ENCODE assay signal across 1 cellular context in genomic region chr19:40461669-40462221, GRCh38.
A peak's percentile ranks its signal among the peaks of the same experiment; 100 is the strongest.
TF ChIP-seq lines count a peak whose summit lies in the region.

No MANE protein-coding gene starts in this region.

TF ChIP-seq in HepG2, 621 proteins besides CTCF, POLR2A, EP300 and RAD21 (continued from another document and continues in another):
- TF ChIP-seq, protein P1, sequence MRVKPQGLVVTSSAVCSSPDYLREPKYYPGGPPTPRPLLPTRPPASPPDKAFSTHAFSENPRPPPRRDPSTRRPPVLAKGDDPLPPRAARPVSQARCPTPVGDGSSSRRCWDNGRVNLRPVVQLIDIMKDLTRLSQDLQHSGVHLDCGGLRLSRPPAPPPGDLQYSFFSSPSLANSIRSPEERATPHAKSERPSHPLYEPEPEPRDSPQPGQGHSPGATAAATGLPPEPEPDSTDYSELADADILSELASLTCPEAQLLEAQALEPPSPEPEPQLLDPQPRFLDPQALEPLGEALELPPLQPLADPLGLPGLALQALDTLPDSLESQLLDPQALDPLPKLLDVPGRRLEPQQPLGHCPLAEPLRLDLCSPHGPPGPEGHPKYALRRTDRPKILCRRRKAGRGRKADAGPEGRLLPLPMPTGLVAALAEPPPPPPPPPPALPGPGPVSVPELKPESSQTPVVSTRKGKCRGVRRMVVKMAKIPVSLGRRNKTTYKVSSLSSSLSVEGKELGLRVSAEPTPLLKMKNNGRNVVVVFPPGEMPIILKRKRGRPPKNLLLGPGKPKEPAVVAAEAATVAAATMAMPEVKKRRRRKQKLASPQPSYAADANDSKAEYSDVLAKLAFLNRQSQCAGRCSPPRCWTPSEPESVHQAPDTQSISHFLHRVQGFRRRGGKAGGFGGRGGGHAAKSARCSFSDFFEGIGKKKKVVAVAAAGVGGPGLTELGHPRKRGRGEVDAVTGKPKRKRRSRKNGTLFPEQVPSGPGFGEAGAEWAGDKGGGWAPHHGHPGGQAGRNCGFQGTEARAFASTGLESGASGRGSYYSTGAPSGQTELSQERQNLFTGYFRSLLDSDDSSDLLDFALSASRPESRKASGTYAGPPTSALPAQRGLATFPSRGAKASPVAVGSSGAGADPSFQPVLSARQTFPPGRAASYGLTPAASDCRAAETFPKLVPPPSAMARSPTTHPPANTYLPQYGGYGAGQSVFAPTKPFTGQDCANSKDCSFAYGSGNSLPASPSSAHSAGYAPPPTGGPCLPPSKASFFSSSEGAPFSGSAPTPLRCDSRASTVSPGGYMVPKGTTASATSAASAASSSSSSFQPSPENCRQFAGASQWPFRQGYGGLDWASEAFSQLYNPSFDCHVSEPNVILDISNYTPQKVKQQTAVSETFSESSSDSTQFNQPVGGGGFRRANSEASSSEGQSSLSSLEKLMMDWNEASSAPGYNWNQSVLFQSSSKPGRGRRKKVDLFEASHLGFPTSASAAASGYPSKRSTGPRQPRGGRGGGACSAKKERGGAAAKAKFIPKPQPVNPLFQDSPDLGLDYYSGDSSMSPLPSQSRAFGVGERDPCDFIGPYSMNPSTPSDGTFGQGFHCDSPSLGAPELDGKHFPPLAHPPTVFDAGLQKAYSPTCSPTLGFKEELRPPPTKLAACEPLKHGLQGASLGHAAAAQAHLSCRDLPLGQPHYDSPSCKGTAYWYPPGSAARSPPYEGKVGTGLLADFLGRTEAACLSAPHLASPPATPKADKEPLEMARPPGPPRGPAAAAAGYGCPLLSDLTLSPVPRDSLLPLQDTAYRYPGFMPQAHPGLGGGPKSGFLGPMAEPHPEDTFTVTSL (CRISPR knock-in tag; IDR thresholded peaks at IDR 0.05; ENCODE audit: borderline replicate concordance): no peak; the same call in 1 of the 2 replicates
- no peak for TF ChIP-seq ZNF607 (CRISPR knock-in tag; IDR thresholded peaks at IDR 0.05; ENCODE audit: borderline replicate concordance)
- TF ChIP-seq TBX2 (CRISPR knock-in tag; IDR thresholded peaks at IDR 0.05; ENCODE audit: borderline replicate concordance): peak; percentile 36; the same call in 1 of the 2 replicates
- TF ChIP-seq PHF5A (CRISPR knock-in tag; IDR thresholded peaks at IDR 0.05; ENCODE audit: low read depth, unreplicated experiment): no peak
- no peak for TF ChIP-seq ZNF562 (CRISPR knock-in tag; IDR thresholded peaks at IDR 0.05; ENCODE audit: borderline replicate concordance)
- TF ChIP-seq STAT6 (CRISPR knock-in tag; IDR thresholded peaks at IDR 0.05; ENCODE audit: borderline replicate concordance): no peak; the same call in 1 of the 2 replicates
- TF ChIP-seq ZNF703 (CRISPR knock-in tag; IDR thresholded peaks at IDR 0.05; ENCODE audit: borderline replicate concordance): no peak
- TF ChIP-seq NR1H2 (CRISPR knock-in tag; IDR thresholded peaks at IDR 0.05; ENCODE audit: borderline replicate concordance, low read depth): no peak
- no peak for TF ChIP-seq CENPBD1 (CRISPR knock-in tag; IDR thresholded peaks at IDR 0.05; ENCODE audit: borderline replicate concordance, low read depth)
- no peak for TF ChIP-seq SMC3 (IDR thresholded peaks at IDR 0.05; ENCODE audit: low read length)
- TF ChIP-seq, protein P2, sequence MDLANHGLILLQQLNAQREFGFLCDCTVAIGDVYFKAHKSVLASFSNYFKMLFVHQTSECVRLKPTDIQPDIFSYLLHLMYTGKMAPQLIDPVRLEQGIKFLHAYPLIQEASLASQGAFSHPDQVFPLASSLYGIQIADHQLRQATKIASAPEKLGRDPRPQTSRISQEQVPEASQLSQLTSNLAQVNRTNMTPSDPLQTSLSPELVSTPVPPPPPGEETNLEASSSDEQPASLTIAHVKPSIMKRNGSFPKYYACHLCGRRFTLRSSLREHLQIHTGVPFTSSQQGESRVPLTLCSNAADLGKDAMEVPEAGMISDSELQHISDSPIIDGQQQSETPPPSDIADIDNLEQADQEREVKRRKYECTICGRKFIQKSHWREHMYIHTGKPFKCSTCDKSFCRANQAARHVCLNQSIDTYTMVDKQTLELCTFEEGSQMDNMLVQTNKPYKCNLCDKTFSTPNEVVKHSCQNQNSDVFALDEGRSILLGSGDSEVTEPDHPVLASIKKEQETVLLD (CRISPR knock-in tag; IDR thresholded peaks at IDR 0.05; ENCODE audit: low read depth): no peak
- TF ChIP-seq ZNF710 (CRISPR knock-in tag; IDR thresholded peaks at IDR 0.05; ENCODE audit: borderline replicate concordance): peak; percentile 79; the same call in 1 of the 2 replicates
- TF ChIP-seq ZBTB3 (CRISPR knock-in tag; IDR thresholded peaks at IDR 0.05; ENCODE audit: borderline replicate concordance, low read depth): no peak
- TF ChIP-seq ZSCAN12 (CRISPR knock-in tag; IDR thresholded peaks at IDR 0.05): no peak
- TF ChIP-seq ZNF652 (CRISPR knock-in tag; IDR thresholded peaks at IDR 0.05; ENCODE audit: borderline replicate concordance, low read depth): no peak
- TF ChIP-seq SUZ12 (IDR thresholded peaks at IDR 0.05; ENCODE audit: low read depth, low read length): no peak
- TF ChIP-seq IKZF5 (CRISPR knock-in tag; IDR thresholded peaks at IDR 0.05): no peak
- no peak for TF ChIP-seq REPIN1 (CRISPR knock-in tag; IDR thresholded peaks at IDR 0.05; ENCODE audit: borderline replicate concordance, low read depth)
- TF ChIP-seq KLF13 (CRISPR knock-in tag; IDR thresholded peaks at IDR 0.05): no peak
- no peak for TF ChIP-seq ZNF75D (CRISPR knock-in tag; IDR thresholded peaks at IDR 0.05; ENCODE audit: borderline replicate concordance)
- no peak for TF ChIP-seq IRX3 (CRISPR knock-in tag; IDR thresholded peaks at IDR 0.05; ENCODE audit: borderline replicate concordance, low read depth)
- TF ChIP-seq SP5 (CRISPR knock-in tag; IDR thresholded peaks at IDR 0.05; ENCODE audit: borderline replicate concordance, low read depth): no peak; the same call in 1 of the 2 replicates
- TF ChIP-seq U2AF2 (IDR thresholded peaks at IDR 0.05; ENCODE audit: low read depth, low read length): no peak
- TF ChIP-seq ZMAT3 (CRISPR knock-in tag; conservative IDR thresholded peaks at IDR 0.05): no peak
- TF ChIP-seq, protein P3, sequence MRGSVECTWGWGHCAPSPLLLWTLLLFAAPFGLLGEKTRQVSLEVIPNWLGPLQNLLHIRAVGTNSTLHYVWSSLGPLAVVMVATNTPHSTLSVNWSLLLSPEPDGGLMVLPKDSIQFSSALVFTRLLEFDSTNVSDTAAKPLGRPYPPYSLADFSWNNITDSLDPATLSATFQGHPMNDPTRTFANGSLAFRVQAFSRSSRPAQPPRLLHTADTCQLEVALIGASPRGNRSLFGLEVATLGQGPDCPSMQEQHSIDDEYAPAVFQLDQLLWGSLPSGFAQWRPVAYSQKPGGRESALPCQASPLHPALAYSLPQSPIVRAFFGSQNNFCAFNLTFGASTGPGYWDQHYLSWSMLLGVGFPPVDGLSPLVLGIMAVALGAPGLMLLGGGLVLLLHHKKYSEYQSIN (CRISPR knock-in tag; IDR thresholded peaks at IDR 0.05; ENCODE audit: borderline replicate concordance): no peak
- TF ChIP-seq ZNF605 (CRISPR knock-in tag; IDR thresholded peaks at IDR 0.05): 0 out of 2 replicates have a peak, but pooled peaks have one; percentile 25
- no peak for TF ChIP-seq CBX5 (CRISPR knock-in tag; IDR thresholded peaks at IDR 0.05; ENCODE audit: borderline replicate concordance)
- TF ChIP-seq SMAD9 (CRISPR knock-in tag; IDR thresholded peaks at IDR 0.05): no peak
- TF ChIP-seq ZKSCAN8 (CRISPR knock-in tag; IDR thresholded peaks at IDR 0.05; ENCODE audit: borderline replicate concordance): 0 out of 2 replicates have a peak, but pooled peaks have one; percentile 40
- 0 out of 2 replicates have a peak, but pooled peaks have one; percentile 23 for TF ChIP-seq ZNF747 (CRISPR knock-in tag; IDR thresholded peaks at IDR 0.05; ENCODE audit: borderline replicate concordance)
- no peak for TF ChIP-seq ZNF280B (CRISPR knock-in tag; IDR thresholded peaks at IDR 0.05; ENCODE audit: borderline replicate concordance)
- TF ChIP-seq, protein P4, sequence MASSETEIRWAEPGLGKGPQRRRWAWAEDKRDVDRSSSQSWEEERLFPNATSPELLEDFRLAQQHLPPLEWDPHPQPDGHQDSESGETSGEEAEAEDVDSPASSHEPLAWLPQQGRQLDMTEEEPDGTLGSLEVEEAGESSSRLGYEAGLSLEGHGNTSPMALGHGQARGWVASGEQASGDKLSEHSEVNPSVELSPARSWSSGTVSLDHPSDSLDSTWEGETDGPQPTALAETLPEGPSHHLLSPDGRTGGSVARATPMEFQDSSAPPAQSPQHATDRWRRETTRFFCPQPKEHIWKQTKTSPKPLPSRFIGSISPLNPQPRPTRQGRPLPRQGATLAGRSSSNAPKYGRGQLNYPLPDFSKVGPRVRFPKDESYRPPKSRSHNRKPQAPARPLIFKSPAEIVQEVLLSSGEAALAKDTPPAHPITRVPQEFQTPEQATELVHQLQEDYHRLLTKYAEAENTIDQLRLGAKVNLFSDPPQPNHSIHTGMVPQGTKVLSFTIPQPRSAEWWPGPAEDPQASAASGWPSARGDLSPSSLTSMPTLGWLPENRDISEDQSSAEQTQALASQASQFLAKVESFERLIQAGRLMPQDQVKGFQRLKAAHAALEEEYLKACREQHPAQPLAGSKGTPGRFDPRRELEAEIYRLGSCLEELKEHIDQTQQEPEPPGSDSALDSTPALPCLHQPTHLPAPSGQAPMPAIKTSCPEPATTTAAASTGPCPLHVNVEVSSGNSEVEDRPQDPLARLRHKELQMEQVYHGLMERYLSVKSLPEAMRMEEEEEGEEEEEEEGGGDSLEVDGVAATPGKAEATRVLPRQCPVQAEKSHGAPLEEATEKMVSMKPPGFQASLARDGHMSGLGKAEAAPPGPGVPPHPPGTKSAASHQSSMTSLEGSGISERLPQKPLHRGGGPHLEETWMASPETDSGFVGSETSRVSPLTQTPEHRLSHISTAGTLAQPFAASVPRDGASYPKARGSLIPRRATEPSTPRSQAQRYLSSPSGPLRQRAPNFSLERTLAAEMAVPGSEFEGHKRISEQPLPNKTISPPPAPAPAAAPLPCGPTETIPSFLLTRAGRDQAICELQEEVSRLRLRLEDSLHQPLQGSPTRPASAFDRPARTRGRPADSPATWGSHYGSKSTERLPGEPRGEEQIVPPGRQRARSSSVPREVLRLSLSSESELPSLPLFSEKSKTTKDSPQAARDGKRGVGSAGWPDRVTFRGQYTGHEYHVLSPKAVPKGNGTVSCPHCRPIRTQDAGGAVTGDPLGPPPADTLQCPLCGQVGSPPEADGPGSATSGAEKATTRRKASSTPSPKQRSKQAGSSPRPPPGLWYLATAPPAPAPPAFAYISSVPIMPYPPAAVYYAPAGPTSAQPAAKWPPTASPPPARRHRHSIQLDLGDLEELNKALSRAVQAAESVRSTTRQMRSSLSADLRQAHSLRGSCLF (CRISPR knock-in tag; IDR thresholded peaks at IDR 0.05; ENCODE audit: borderline replicate concordance): no peak
- no peak for TF ChIP-seq SRY (CRISPR knock-in tag; IDR thresholded peaks at IDR 0.05)
- TF ChIP-seq MAFK (conservative IDR thresholded peaks at IDR 0.05 in 1 of 2, IDR thresholded peaks at IDR 0.05 in 1 of 2; ENCODE audit: low read length in 2 of 2): peak; percentile 20 to 45; a peak in 2 of 4 replicates
- no peak for TF ChIP-seq RARG (CRISPR knock-in tag; IDR thresholded peaks at IDR 0.05; ENCODE audit: low read depth)
- no peak for TF ChIP-seq SP2 (CRISPR knock-in tag; IDR thresholded peaks at IDR 0.05)
- TF ChIP-seq SMAD3 (CRISPR knock-in tag; IDR thresholded peaks at IDR 0.05): no peak
